1 cellular context compared by ENCODE assay signal in the genomic region with DNA sequence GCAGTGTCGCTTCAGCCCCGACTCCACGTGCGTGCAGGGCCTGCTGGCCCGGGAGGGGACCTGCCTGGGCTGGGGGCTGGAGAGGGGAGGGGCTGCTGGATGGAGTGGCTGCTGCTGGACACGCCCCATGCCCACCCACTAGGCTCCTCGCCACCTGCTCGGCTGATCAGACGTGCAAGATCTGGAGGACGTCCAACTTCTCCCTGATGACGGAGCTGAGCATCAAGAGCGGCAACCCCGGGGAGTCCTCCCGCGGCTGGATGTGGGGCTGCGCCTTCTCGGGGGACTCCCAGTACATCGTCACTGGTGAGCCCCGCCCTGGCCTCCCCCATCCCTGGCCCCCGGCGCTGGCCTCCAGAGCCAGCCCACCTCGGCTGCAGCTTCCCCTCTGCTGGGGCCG.
TF ChIP-seq lines count a peak whose summit lies in the region.

No MANE protein-coding gene starts in this region.

TF ChIP-seq in WTC11, 78 proteins besides CTCF, POLR2A, EP300 and RAD21 (continued from another document):
- TF ChIP-seq RORB (CRISPR knock-in tag; IDR thresholded peaks at IDR 0.05) (no peak), SMAD3 (CRISPR knock-in tag; IDR thresholded peaks at IDR 0.05; ENCODE audit: borderline replicate concordance) (no peak), IRF2 (CRISPR knock-in tag; IDR thresholded peaks at IDR 0.05; ENCODE audit: borderline replicate concordance, low read depth) (no peak), FOXP1 (CRISPR knock-in tag; IDR thresholded peaks at IDR 0.05; ENCODE audit: borderline replicate concordance) (no peak), CREB1 (CRISPR knock-in tag; IDR thresholded peaks at IDR 0.05) (no peak)
- TF ChIP-seq, protein P1, sequence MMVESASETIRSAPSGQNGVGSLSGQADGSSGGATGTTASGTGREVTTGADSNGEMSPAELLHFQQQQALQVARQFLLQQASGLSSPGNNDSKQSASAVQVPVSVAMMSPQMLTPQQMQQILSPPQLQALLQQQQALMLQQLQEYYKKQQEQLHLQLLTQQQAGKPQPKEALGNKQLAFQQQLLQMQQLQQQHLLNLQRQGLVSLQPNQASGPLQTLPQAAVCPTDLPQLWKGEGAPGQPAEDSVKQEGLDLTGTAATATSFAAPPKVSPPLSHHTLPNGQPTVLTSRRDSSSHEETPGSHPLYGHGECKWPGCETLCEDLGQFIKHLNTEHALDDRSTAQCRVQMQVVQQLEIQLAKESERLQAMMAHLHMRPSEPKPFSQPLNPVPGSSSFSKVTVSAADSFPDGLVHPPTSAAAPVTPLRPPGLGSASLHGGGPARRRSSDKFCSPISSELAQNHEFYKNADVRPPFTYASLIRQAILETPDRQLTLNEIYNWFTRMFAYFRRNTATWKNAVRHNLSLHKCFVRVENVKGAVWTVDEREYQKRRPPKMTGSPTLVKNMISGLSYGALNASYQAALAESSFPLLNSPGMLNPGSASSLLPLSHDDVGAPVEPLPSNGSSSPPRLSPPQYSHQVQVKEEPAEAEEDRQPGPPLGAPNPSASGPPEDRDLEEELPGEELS (CRISPR knock-in tag; IDR thresholded peaks at IDR 0.05): no peak
- TF ChIP-seq, protein P2, sequence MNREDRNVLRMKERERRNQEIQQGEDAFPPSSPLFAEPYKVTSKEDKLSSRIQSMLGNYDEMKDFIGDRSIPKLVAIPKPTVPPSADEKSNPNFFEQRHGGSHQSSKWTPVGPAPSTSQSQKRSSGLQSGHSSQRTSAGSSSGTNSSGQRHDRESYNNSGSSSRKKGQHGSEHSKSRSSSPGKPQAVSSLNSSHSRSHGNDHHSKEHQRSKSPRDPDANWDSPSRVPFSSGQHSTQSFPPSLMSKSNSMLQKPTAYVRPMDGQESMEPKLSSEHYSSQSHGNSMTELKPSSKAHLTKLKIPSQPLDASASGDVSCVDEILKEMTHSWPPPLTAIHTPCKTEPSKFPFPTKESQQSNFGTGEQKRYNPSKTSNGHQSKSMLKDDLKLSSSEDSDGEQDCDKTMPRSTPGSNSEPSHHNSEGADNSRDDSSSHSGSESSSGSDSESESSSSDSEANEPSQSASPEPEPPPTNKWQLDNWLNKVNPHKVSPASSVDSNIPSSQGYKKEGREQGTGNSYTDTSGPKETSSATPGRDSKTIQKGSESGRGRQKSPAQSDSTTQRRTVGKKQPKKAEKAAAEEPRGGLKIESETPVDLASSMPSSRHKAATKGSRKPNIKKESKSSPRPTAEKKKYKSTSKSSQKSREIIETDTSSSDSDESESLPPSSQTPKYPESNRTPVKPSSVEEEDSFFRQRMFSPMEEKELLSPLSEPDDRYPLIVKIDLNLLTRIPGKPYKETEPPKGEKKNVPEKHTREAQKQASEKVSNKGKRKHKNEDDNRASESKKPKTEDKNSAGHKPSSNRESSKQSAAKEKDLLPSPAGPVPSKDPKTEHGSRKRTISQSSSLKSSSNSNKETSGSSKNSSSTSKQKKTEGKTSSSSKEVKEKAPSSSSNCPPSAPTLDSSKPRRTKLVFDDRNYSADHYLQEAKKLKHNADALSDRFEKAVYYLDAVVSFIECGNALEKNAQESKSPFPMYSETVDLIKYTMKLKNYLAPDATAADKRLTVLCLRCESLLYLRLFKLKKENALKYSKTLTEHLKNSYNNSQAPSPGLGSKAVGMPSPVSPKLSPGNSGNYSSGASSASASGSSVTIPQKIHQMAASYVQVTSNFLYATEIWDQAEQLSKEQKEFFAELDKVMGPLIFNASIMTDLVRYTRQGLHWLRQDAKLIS (CRISPR knock-in tag; IDR thresholded peaks at IDR 0.05; ENCODE audit: borderline replicate concordance): no peak
- TF ChIP-seq, protein P3, sequence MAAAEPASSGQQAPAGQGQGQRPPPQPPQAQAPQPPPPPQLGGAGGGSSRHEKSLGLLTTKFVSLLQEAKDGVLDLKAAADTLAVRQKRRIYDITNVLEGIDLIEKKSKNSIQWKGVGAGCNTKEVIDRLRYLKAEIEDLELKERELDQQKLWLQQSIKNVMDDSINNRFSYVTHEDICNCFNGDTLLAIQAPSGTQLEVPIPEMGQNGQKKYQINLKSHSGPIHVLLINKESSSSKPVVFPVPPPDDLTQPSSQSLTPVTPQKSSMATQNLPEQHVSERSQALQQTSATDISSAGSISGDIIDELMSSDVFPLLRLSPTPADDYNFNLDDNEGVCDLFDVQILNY (CRISPR knock-in tag; IDR thresholded peaks at IDR 0.05): no peak
- TF ChIP-seq, protein P4, sequence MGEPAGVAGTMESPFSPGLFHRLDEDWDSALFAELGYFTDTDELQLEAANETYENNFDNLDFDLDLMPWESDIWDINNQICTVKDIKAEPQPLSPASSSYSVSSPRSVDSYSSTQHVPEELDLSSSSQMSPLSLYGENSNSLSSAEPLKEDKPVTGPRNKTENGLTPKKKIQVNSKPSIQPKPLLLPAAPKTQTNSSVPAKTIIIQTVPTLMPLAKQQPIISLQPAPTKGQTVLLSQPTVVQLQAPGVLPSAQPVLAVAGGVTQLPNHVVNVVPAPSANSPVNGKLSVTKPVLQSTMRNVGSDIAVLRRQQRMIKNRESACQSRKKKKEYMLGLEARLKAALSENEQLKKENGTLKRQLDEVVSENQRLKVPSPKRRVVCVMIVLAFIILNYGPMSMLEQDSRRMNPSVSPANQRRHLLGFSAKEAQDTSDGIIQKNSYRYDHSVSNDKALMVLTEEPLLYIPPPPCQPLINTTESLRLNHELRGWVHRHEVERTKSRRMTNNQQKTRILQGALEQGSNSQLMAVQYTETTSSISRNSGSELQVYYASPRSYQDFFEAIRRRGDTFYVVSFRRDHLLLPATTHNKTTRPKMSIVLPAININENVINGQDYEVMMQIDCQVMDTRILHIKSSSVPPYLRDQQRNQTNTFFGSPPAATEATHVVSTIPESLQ (CRISPR knock-in tag; IDR thresholded peaks at IDR 0.05): no peak
- TF ChIP-seq, protein P5, sequence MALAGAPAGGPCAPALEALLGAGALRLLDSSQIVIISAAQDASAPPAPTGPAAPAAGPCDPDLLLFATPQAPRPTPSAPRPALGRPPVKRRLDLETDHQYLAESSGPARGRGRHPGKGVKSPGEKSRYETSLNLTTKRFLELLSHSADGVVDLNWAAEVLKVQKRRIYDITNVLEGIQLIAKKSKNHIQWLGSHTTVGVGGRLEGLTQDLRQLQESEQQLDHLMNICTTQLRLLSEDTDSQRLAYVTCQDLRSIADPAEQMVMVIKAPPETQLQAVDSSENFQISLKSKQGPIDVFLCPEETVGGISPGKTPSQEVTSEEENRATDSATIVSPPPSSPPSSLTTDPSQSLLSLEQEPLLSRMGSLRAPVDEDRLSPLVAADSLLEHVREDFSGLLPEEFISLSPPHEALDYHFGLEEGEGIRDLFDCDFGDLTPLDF (CRISPR knock-in tag; IDR thresholded peaks at IDR 0.05): no peak
